Comparison of ENCODE assay signal across 20 cellular contexts in genomic region chr16:21566891-21567414, GRCh38.
"Had no signal": no experiment of that assay in that cellular context is flagged by ENCODE, and none has a peak within 500 bp of the region (broad histone marks: within the 10 kb centered on the region; RNA-seq: fewer than 3 reads in every experiment).

No MANE protein-coding gene starts in this region.

- H3K9me3 ChIP-seq: body of pancreas, esophagus squamous epithelium, heart right ventricle, ovary, spleen had no signal

- H3K27me3 ChIP-seq: body of pancreas, ovary had no signal

- DNase-seq: activated CD4-positive, alpha-beta T cell treated with anti-CD3 and anti-CD28 coated beads, Interleukin-2, amount 10 ng/mL, durations not matched to agents 7 days and 5 days; activated CD8-positive, alpha-beta T cell treated with anti-CD3 and anti-CD28 coated beads, Interleukin-2, amount 10 ng/mL, durations not matched to agents 7 days and 5 days; activated naive CD4-positive, alpha-beta T cell treated with Interleukin-2 at 50 U/mL for 16 hours; body of pancreas; effector memory CD8-positive, alpha-beta T cell; esophagus squamous epithelium; heart right ventricle; immature natural killer cell; kidney glomerular epithelial cell; mesenchymal stem cell; naive thymus-derived CD8-positive, alpha-beta T cell; ovary; stimulated activated CD4-positive, alpha-beta T cell treated with anti-CD3 and anti-CD28 coated beads, Interleukin-4, amount 100 ng/mL, for 4 hours; stimulated activated naive CD4-positive, alpha-beta T cell; T-helper 1 cell; T1000; trophoblast cell had no signal

- H3K36me3 Mint-ChIP-seq: immature natural killer cell; naive thymus-derived CD8-positive, alpha-beta T cell had no signal

- H3K9me3 Mint-ChIP-seq: activated CD4-positive, alpha-beta T cell treated with anti-CD3 and anti-CD28 coated beads, Interleukin-2, amount 10 ng/mL, durations not matched to agents 7 days and 5 days; effector memory CD8-positive, alpha-beta T cell; immature natural killer cell; naive thymus-derived CD8-positive, alpha-beta T cell had no signal

- H3K4me3 Mint-ChIP-seq: activated CD4-positive, alpha-beta T cell treated with anti-CD3 and anti-CD28 coated beads, Interleukin-2, amount 10 ng/mL, durations not matched to agents 7 days and 5 days; activated CD8-positive, alpha-beta T cell treated with anti-CD3 and anti-CD28 coated beads, Interleukin-2, amount 10 ng/mL, durations not matched to agents 7 days and 5 days; effector memory CD8-positive, alpha-beta T cell; immature natural killer cell; naive thymus-derived CD8-positive, alpha-beta T cell had no signal

- H3K36me3 ChIP-seq: esophagus squamous epithelium, heart right ventricle, ovary, spleen had no signal

- H3K27ac Mint-ChIP-seq: activated CD4-positive, alpha-beta T cell treated with anti-CD3 and anti-CD28 coated beads, Interleukin-2, amount 10 ng/mL, durations not matched to agents 7 days and 5 days; activated CD8-positive, alpha-beta T cell treated with anti-CD3 and anti-CD28 coated beads, Interleukin-2, amount 10 ng/mL, durations not matched to agents 7 days and 5 days; naive thymus-derived CD8-positive, alpha-beta T cell had no signal

- H3K4me1 ChIP-seq: esophagus squamous epithelium had no signal

- H3K27ac ChIP-seq: esophagus squamous epithelium, heart right ventricle, ovary, spleen had no signal

- H3K4me3 ChIP-seq: body of pancreas, esophagus squamous epithelium, heart right ventricle, ovary, spleen had no signal

- ATAC-seq: activated CD4-positive, CD25-positive, alpha-beta regulatory T cell treated with anti-CD3 and anti-CD28 coated beads, Interleukin-2, amount 50 U/mL, for 24 hours; activated CD8-positive, alpha-beta T cell treated with anti-CD3 and anti-CD28 coated beads, Interleukin-2, amount 10 ng/mL, durations not matched to agents 7 days and 5 days; body of pancreas; effector memory CD8-positive, alpha-beta T cell; naive thymus-derived CD8-positive, alpha-beta T cell; sciatic nerve had no signal
